1 cellular context compared by ENCODE assay signal in genomic region chr1:161099090-161099802, GRCh38.
TF ChIP-seq lines count a peak whose summit lies in the region.

No MANE protein-coding gene starts in this region.

TF ChIP-seq in K562, 482 proteins besides CTCF, POLR2A, EP300 and RAD21:
- TF ChIP-seq E2F8 (IDR thresholded peaks at IDR 0.05; ENCODE audit: low read depth, partially characterized antibody), result peak; percentile 31
- TF ChIP-seq ATF2 (CRISPR knock-in tag; IDR thresholded peaks at IDR 0.05), result no peak
- peak; percentile 56 for TF ChIP-seq SUPT5H (IDR thresholded peaks at IDR 0.05)
- TF ChIP-seq POLR2AphosphoS2 (IDR thresholded peaks at IDR 0.05; ENCODE audit: low read length), result peak; percentile 55; the same call in 1 of the 2 replicates
- TF ChIP-seq THRB (CRISPR knock-in tag; conservative IDR thresholded peaks at IDR 0.05), result peak; percentile 4; the same call in 1 of the 2 replicates
- no peak for TF ChIP-seq TGIF2 (CRISPR knock-in tag; IDR thresholded peaks at IDR 0.05)
- no peak for TF ChIP-seq TFAP4 (CRISPR knock-in tag; IDR thresholded peaks at IDR 0.05; ENCODE audit: borderline replicate concordance)
- TF ChIP-seq ARID3B (CRISPR knock-in tag; IDR thresholded peaks at IDR 0.05; ENCODE audit: borderline replicate concordance), result no peak
- TF ChIP-seq POLR2B (IDR thresholded peaks at IDR 0.05; ENCODE audit: low read depth, partially characterized antibody), result peak; percentile 49
TF ChIP-seq in K562: peak in this region for 5.
